26 cellular contexts compared by ENCODE assay signal in the genomic region with DNA sequence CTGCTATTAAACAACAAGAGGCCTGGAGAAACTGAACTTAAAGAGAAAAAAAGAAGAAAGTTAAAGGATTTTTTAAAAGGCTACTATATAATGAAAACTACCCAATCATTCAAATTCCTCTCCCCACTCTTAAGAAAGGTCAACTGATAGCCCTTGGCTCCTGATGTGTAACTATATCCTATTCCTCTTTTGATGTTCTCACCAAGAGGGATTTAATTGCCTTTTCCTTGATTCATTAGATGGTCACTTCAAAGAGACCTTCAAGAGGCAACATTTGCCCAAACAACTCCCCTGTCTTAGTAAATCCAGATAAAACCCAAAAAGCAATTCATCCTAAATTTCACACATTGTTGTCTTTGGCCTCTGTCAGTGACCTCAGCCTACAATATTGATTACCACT.
"Had no signal": no experiment of that assay in that cellular context is flagged by ENCODE, and none has a peak within 500 bp of the region (broad histone marks: within the 10 kb centered on the region; RNA-seq: fewer than 3 reads in every experiment).

No MANE protein-coding gene starts in this region.

- H3K4me3 Mint-ChIP-seq: activated B cell treated with CpG ODN at 0.5 μM for 24 hours; activated CD4-positive, alpha-beta T cell treated with anti-CD3 and anti-CD28 coated beads, Interleukin-2, amount 10 ng/mL, durations not matched to agents 24 days and 14 days; activated CD8-positive, alpha-beta memory T cell treated with anti-CD3 and anti-CD28 coated beads, Interleukin-2, amount 10 ng/mL, durations not matched to agents 7 days and 5 days; activated naive CD8-positive, alpha-beta T cell; activated T-cell treated with anti-CD3 and anti-CD28 coated beads, Interleukin-2, amount 50 U/mL, for 24 hours; activated T-helper 1 cell treated with anti-CD3 and anti-CD28 coated beads, Interleukin-12 subunit alpha, Interleukin-12 subunit beta, Interleukin-2, Interleukin-4 antibody, amounts not matched to agents 30 ng/mL and 10 ng/mL and 1 ng/mL, durations not matched to agents 14 hours and 24 hours and 36 hours; T-cell had no signal

- H3K27ac Mint-ChIP-seq: activated B cell treated with CpG ODN at 0.5 μM for 24 hours; activated CD4-positive, alpha-beta T cell treated with anti-CD3 and anti-CD28 coated beads, Interleukin-2, amount 10 ng/mL, durations not matched to agents 24 days and 14 days; activated CD8-positive, alpha-beta memory T cell treated with anti-CD3 and anti-CD28 coated beads, Interleukin-2, amount 10 ng/mL, durations not matched to agents 7 days and 5 days; activated naive CD8-positive, alpha-beta T cell; activated T-cell treated with anti-CD3 and anti-CD28 coated beads, Interleukin-2, amount 50 U/mL, for 24 hours; activated T-helper 1 cell treated with anti-CD3 and anti-CD28 coated beads, Interleukin-12 subunit alpha, Interleukin-12 subunit beta, Interleukin-2, Interleukin-4 antibody, amounts not matched to agents 30 ng/mL and 10 ng/mL and 1 ng/mL, durations not matched to agents 14 hours and 24 hours and 36 hours; T-cell had no signal

- H3K27me3 Mint-ChIP-seq: activated naive CD8-positive, alpha-beta T cell; activated T-cell treated with anti-CD3 and anti-CD28 coated beads, Interleukin-2, amount 50 U/mL, for 24 hours; T-cell had no signal

- DNase-seq: activated B cell treated with CpG ODN at 0.5 μM for 24 hours; activated CD4-positive, alpha-beta T cell treated with anti-CD3 and anti-CD28 coated beads for 1 hour; activated CD4-positive, alpha-beta T cell treated with anti-CD3 and anti-CD28 coated beads, Interleukin-2, amount 10 ng/mL, durations not matched to agents 24 days and 14 days; activated CD4-positive, alpha-beta T cell treated with anti-CD3 and anti-CD28 coated beads, Interleukin-2, amount 50 U/mL, for 48 hours; activated CD8-positive, alpha-beta memory T cell treated with anti-CD3 and anti-CD28 coated beads, Interleukin-2, amount 10 ng/mL, durations not matched to agents 7 days and 5 days; activated effector memory CD4-positive, alpha-beta T cell treated with Interleukin-2 at 50 U/mL for 16 hours; activated naive CD4-positive, alpha-beta T cell; activated T-cell treated with anti-CD3 and anti-CD28 coated beads, Interleukin-2, amount 50 U/mL, for 24 hours; amygdala; cerebellar nuclear complex; MV-4-11; NCI-H1092 treated with DMSO at 0.1 percent for 48 hours; NCI-H1417 treated with DMSO at 0.1 percent for 48 hours; NCI-H1694 treated with DMSO at 0.1 percent for 48 hours; NCI-H2029 treated with DMSO at 0.1 percent for 48 hours; NCI-H345; NCI-H510A; NCI-H69; NK-92 treated with Interleukin-12 subunit alpha and Interleukin-12 subunit beta, amount 100 ng/mL, for 24 hours; SHP77 treated with DMSO at 0.1 percent for 48 hours; T-cell; T-helper 2 cell; T1000 had no signal

- H3K36me3 Mint-ChIP-seq: activated CD8-positive, alpha-beta memory T cell treated with anti-CD3 and anti-CD28 coated beads, Interleukin-2, amount 10 ng/mL, durations not matched to agents 7 days and 5 days; activated naive CD8-positive, alpha-beta T cell; T-cell had no signal

- H3K27me3 ChIP-seq: MG63 had no signal

- H3K4me3 ChIP-seq: MG63 had no signal

- H3K36me3 ChIP-seq: MG63 had no signal

- H3K9me3 Mint-ChIP-seq: activated B cell treated with CpG ODN at 0.5 μM for 24 hours; activated T-cell treated with anti-CD3 and anti-CD28 coated beads, Interleukin-2, amount 50 U/mL, for 24 hours; T-cell had no signal

- H3K4me1 Mint-ChIP-seq: activated B cell treated with CpG ODN at 0.5 μM for 24 hours had no signal

- H3K9me3 ChIP-seq: MG63 had no signal
